In genomic region chr7:85947767-85948166, GRCh38 we compare ENCODE assay signal across 27 cellular contexts.
"Had no signal": no experiment of that assay in that cellular context is flagged by ENCODE, and none has a peak within 500 bp of the region (broad histone marks: within the 10 kb centered on the region; RNA-seq: fewer than 3 reads in every experiment).

No MANE protein-coding gene starts in this region.

- FAIRE-seq: urothelium cell line had no signal

- H3K36me3 ChIP-seq: stomach, suprapubic skin, thoracic aorta, thyroid gland, tibial artery, tibial nerve, transverse colon, upper lobe of left lung, upper lobe of right lung, uterus, vagina had no signal

- ATAC-seq: stimulated activated effector memory CD8-positive, alpha-beta T cell treated with anti-CD3 and anti-CD28 coated beads, Interleukin-12 subunit alpha, Interleukin-12 subunit beta, amount 100 ng/mL, for 72 hours; stimulated activated memory B cell treated with anti-CD40 and anti-IgM and Interleukin-4, amounts not matched to agents 10 μg/mL and 1 μg/mL and 100 μg/mL, for 72 hours; stimulated activated naive B cell treated with anti-CD40 and anti-IgM and Interleukin-4, amounts not matched to agents 10 μg/mL and 1 μg/mL and 100 μg/mL, for 72 hours; stimulated activated naive CD8-positive, alpha-beta T cell treated with anti-CD3 and anti-CD28 coated beads, Interleukin-15, amount 100 ng/mL, for 72 hours; stimulated activated naive CD8-positive, alpha-beta T cell treated with anti-CD3 and anti-CD28 coated beads, Interleukin-15, Interleukin-2, amounts not matched to agents 100 U/mL and 50 U/mL, for 24 hours; upper lobe of right lung had no signal

- DNase-seq: stimulated activated CD4-positive, alpha-beta T cell treated with anti-CD3 and anti-CD28 coated beads, Interleukin-2, amount 100 ng/mL, for 48 hours; stimulated activated CD4-positive, alpha-beta T cell treated with anti-CD3 and anti-CD28 coated beads, Interleukin-4, amount 100 ng/mL, for 1 hour; stimulated activated CD4-positive, alpha-beta T cell treated with anti-CD3 and anti-CD28 coated beads, Interleukin-4, amount 100 ng/mL, for 24 hours; stimulated activated CD4-positive, alpha-beta T cell treated with anti-CD3 and anti-CD28 coated beads, Interleukin-4, amount 100 ng/mL, for 4 hours; stimulated activated CD8-positive, alpha-beta memory T cell treated with anti-CD3 and anti-CD28 coated beads, Interleukin-4, amount 100 ng/mL, for 48 hours; stimulated activated naive B cell treated with anti-CD40 and anti-IgM and Interleukin-4, amounts not matched to agents 10 μg/mL and 1 μg/mL and 100 μg/mL, for 72 hours; stimulated activated naive CD4-positive, alpha-beta T cell; stimulated activated naive CD4-positive, alpha-beta T cell treated with Interleukin-2 at 50 U/mL for 16 hours; stimulated activated naive CD8-positive, alpha-beta T cell treated with anti-CD3 and anti-CD28 coated beads, Interleukin-15, amount 100 ng/mL, for 72 hours; stimulated activated naive CD8-positive, alpha-beta T cell treated with anti-CD3 and anti-CD28 coated beads, Interleukin-15, Interleukin-2, amounts not matched to agents 100 U/mL and 50 U/mL, for 24 hours; stomach; substantia nigra; testis; thyroid gland; tibial artery; transverse colon; trophoblast cell; upper lobe of left lung; upper lobe of right lung; uterus had no signal

- H3K4me1 ChIP-seq: stomach, suprapubic skin, testis, thyroid gland, tibial artery, tibial nerve, transverse colon, upper lobe of left lung, upper lobe of right lung, uterus, vagina had no signal

- H3K4me3 ChIP-seq: stomach, suprapubic skin, testis, thoracic aorta, thyroid gland, tibial artery, tibial nerve, transverse colon, upper lobe of left lung, upper lobe of right lung, uterus, vagina had no signal

- H3K27ac ChIP-seq: stomach, suprapubic skin, testis, thoracic aorta, thyroid gland, tibial artery, tibial nerve, transverse colon, upper lobe of left lung, upper lobe of right lung, uterus, vagina had no signal

- H3K27me3 ChIP-seq: stomach, suprapubic skin, testis, thyroid gland, tibial artery, tibial nerve, transverse colon, upper lobe of left lung, upper lobe of right lung, uterus, vagina had no signal

- H3K9me3 ChIP-seq: testis, thoracic aorta, thyroid gland, vagina had no signal
